Comparison of ENCODE assay signal across 1 cellular context in the genomic region with DNA sequence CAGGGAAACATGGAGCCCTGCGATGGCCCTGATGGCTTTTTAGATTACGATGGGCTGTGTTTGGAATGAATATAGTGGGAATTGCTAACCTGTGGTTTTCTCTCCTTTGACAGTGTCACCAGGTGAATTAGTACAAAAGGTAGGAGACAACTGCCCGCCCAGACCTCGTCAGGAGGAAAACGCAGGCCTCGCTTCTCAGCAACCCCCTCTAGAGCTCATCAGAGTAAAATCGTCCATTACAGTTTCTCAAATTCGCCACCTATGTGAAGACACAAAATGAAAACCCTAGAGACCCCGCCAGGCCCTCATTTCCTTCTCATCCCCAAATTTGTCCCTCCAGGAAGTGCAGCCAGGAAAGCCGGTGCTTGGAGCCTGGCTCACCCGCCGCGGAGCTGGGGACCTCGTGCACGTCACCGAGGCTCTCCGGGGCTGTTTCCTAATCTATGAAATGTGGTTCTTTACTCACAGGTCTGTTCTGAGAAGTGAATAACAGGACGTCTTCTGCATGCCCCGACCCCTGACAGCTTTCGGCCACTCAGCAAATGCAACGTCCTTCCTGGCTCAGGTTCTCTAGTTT.
A peak's percentile ranks its signal among the peaks of the same experiment; 100 is the strongest.
TF ChIP-seq lines count a peak whose summit lies in the region.

No MANE protein-coding gene starts in this region.

TF ChIP-seq in H1, 55 proteins besides CTCF, POLR2A, EP300 and RAD21:
- TF ChIP-seq TAF1 (IDR thresholded peaks at IDR 0.05; ENCODE audit: low read depth, low read length) = no peak
- TF ChIP-seq YY1 (IDR thresholded peaks at IDR 0.05; ENCODE audit: low read depth, low read length) = 0 out of 2 replicates have a peak, but pooled peaks have one; percentile 44
